Comparison of ENCODE assay signal across 8 cellular contexts in genomic region chr12:109900752-109901580, GRCh38. TPM values are rescaled to one million over a fixed set of nuclear protein-coding genes. Genes with fewer than 3 reads are reported as not detected.
DNase-seq lines count a peak whose midpoint lies in the region; ATAC-seq, FAIRE-seq and TF ChIP-seq lines count a peak whose summit lies in the region.

No MANE protein-coding gene starts in this region.

- no peak for FAIRE-seq in HTR-8/SVneo (lab: Jason Lieb, UNC)

- ATAC-seq in stimulated activated naive CD8-positive, alpha-beta T cell treated with anti-CD3 and anti-CD28 coated beads, Interleukin-15, Interleukin-2, amounts not matched to agents 100 U/mL and 50 U/mL, for 24 hours: peak; percentile 26
- no peak for ATAC-seq in GM18868 (IDR thresholded peaks at IDR 0.05; ENCODE audit: unreplicated experiment)

- H3K27me3 Mint-ChIP-seq in activated naive CD8-positive, alpha-beta T cell treated with anti-CD3 and anti-CD28 coated beads for 36 hours: no peaks in the 10 kb centered on the region

- peaks cover 18% of the 10 kb centered on the region for H3K4me1 Mint-ChIP-seq in activated naive CD8-positive, alpha-beta T cell treated with anti-CD3 and anti-CD28 coated beads for 36 hours

- peak overlapping the region; percentile 99 for H3K4me3 Mint-ChIP-seq in activated naive CD8-positive, alpha-beta T cell treated with anti-CD3 and anti-CD28 coated beads for 36 hours

- DNase-seq in HTR-8/SVneo (ENCODE audit: insufficient read length, low spot score) (peak; percentile 29), iPS-NIHi11 (ENCODE audit: low spot score) (peak; percentile 59), midbrain (lab: John Stamatoyannopoulos, UW) (no peak)
- no peak for DNase-seq in activated naive CD8-positive, alpha-beta T cell treated with anti-CD3 and anti-CD28 coated beads for 36 hours
- DNase-seq in stimulated activated naive CD8-positive, alpha-beta T cell treated with anti-CD3 and anti-CD28 coated beads, Interleukin-15, Interleukin-2, amounts not matched to agents 100 U/mL and 50 U/mL, for 24 hours: peak; percentile 16

- peak overlapping the region; percentile 75; the same call in 1 of the 2 replicates for H3K27ac ChIP-seq in ACC112 (ENCODE audit: low read depth, low read length)

- peak overlapping the region; percentile 96 for H3K27ac Mint-ChIP-seq in activated naive CD8-positive, alpha-beta T cell treated with anti-CD3 and anti-CD28 coated beads for 36 hours

- no peak for TF ChIP-seq CTCF in GM12875 (IDR thresholded peaks at IDR 0.05; ENCODE audit: borderline replicate concordance, insufficient read depth, low read depth, low read length)

- H3K4me3 ChIP-seq in ACC112 (ENCODE audit: low read depth, low read length): peak overlapping the region; percentile 81
- peak overlapping the region; percentile 74 for H3K4me3 ChIP-seq in GM12875 (ENCODE audit: low read depth, low read length)

- peaks cover 17% of the 10 kb centered on the region; the same call in 1 of the 2 replicates for H3K36me3 ChIP-seq in ACC112 (ENCODE audit: insufficient read depth, low read length)

- H3K9me3 Mint-ChIP-seq in activated naive CD8-positive, alpha-beta T cell treated with anti-CD3 and anti-CD28 coated beads for 36 hours: no peaks in the 10 kb centered on the region

- peaks cover 15% of the 10 kb centered on the region for H3K4me1 ChIP-seq in ACC112 (ENCODE audit: control insufficient read depth, insufficient read depth, low read length, unreplicated experiment)

- H2AFZ ChIP-seq in ACC112 (ENCODE audit: low read length, unreplicated experiment): peak overlapping the region; percentile 70

- H3K27me3 ChIP-seq in ACC112 (ENCODE audit: insufficient read depth, low read length): no peaks in the 10 kb centered on the region

- peaks cover 18% of the 10 kb centered on the region for H3K79me2 ChIP-seq in ACC112 (ENCODE audit: control insufficient read depth, insufficient read depth, low read length, unreplicated experiment)

- peaks cover 14% of the 10 kb centered on the region for H3K36me3 Mint-ChIP-seq in activated naive CD8-positive, alpha-beta T cell treated with anti-CD3 and anti-CD28 coated beads for 36 hours

RNA-seq across cellular contexts. Expression of gene TCHP, which starts 0.9 kb away (rescaled TPM):
- total RNA-seq in activated naive CD8-positive, alpha-beta T cell treated with anti-CD3 and anti-CD28 coated beads for 36 hours: 10 to 100 TPM; 22.9 to 24.9 TPM

RNA-seq across cellular contexts. Expression of gene GLTP, which starts 20.6 kb away (rescaled TPM):
- total RNA-seq in activated naive CD8-positive, alpha-beta T cell treated with anti-CD3 and anti-CD28 coated beads for 36 hours: 10 to 100 TPM; 31.5 to 32.4 TPM

Comparison
In these comparisons a context has a peak if more than half of its experiments do, and no peak if none do; other contexts are left out.
1. DNase-seq: peak in HTR-8/SVneo (single experiment), iPS-NIHi11 (single experiment) and stimulated activated naive CD8-positive, alpha-beta T cell treated with anti-CD3 and anti-CD28 coated beads, Interleukin-15, Interleukin-2, amounts not matched to agents 100 U/mL and 50 U/mL, for 24 hours (single experiment); none in activated naive CD8-positive, alpha-beta T cell treated with anti-CD3 and anti-CD28 coated beads for 36 hours (single experiment) and midbrain (single experiment).